ENCODE assay signal across 15 cellular contexts in genomic region chr2:199922856-199923255, GRCh38. TPM values are rescaled to one million over a fixed set of nuclear protein-coding genes. Genes with fewer than 3 reads are reported as not detected.
A peak's percentile ranks its signal among the peaks of the same experiment; 100 is the strongest.
DNase-seq lines count a peak whose midpoint lies in the region; ATAC-seq and TF ChIP-seq lines count a peak whose summit lies in the region.
"Had no signal": no experiment of that assay in that cellular context is flagged by ENCODE, and none has a peak within 500 bp of the region (broad histone marks: within the 10 kb centered on the region; RNA-seq: fewer than 3 reads in every experiment).

No MANE protein-coding gene starts in this region.

- H3K4me1 ChIP-seq in SJCRH30: no peaks in the 10 kb centered on the region

- peaks cover 29% of the 10 kb centered on the region for H3K4me1 Mint-ChIP-seq in central memory CD8-positive, alpha-beta T cell
- peaks cover 15% of the 10 kb centered on the region for H3K4me1 Mint-ChIP-seq in osteocyte (ENCODE audit: unreplicated experiment)

- no peak overlapping the region for H3K27ac ChIP-seq in SJCRH30

- CTCF ChIA-PET in HEK293T (lab: Yijun Ruan, JAX): no interaction called here

- POLR2A ChIA-PET in HEK293T (lab: Yijun Ruan, JAX): interaction anchor here (1.5 kb wide), 1 partner anchor 12 kb away, joined by 5 read pairs; the partner anchor contains the start of gene C2orf69

- H3K4me3 ChIP-seq in SJCRH30: no peak overlapping the region

- ATAC-seq in GM18861 (IDR thresholded peaks at IDR 0.05; ENCODE audit: unreplicated experiment): peak; percentile 74
- no peak for ATAC-seq in central memory CD8-positive, alpha-beta T cell (replicated peaks; ENCODE audit: extremely low read depth, poor library complexity, severe bottlenecking)

- no peaks in the 10 kb centered on the region for H3K27me3 ChIP-seq in SJCRH30

- no peak for TF ChIP-seq CTCF in osteocyte (IDR thresholded peaks at IDR 0.05)

- no peaks in the 10 kb centered on the region for H3K27me3 Mint-ChIP-seq in central memory CD8-positive, alpha-beta T cell
- H3K27me3 Mint-ChIP-seq in osteocyte (ENCODE audit: unreplicated experiment): no peaks in the 10 kb centered on the region
- H3K27me3 Mint-ChIP-seq: CD8-positive, alpha-beta memory T cell had no signal

- H3K9me3 ChIP-seq in SJCRH30 (replicated peaks): no peaks in the 10 kb centered on the region

- H3K27ac Mint-ChIP-seq in central memory CD8-positive, alpha-beta T cell (ENCODE audit: low read depth): peak overlapping the region; percentile 84
- peak overlapping the region; percentile 75 for H3K27ac Mint-ChIP-seq in osteocyte (ENCODE audit: unreplicated experiment)

- peaks cover 16% of the 10 kb centered on the region for H3K36me3 Mint-ChIP-seq in central memory CD8-positive, alpha-beta T cell (ENCODE audit: insufficient read depth)
- peaks cover 24% of the 10 kb centered on the region for H3K36me3 Mint-ChIP-seq in osteocyte (ENCODE audit: unreplicated experiment)

- H3K36me3 ChIP-seq in SJCRH30: peaks cover 61% of the 10 kb centered on the region

- H3K9me3 Mint-ChIP-seq in central memory CD8-positive, alpha-beta T cell: no peaks in the 10 kb centered on the region
- H3K9me3 Mint-ChIP-seq in osteocyte (ENCODE audit: unreplicated experiment): no peaks in the 10 kb centered on the region
- H3K9me3 Mint-ChIP-seq: CD8-positive, alpha-beta memory T cell had no signal

- no peak overlapping the region for H3K4me3 Mint-ChIP-seq in central memory CD8-positive, alpha-beta T cell
- no peak overlapping the region for H3K4me3 Mint-ChIP-seq in osteocyte (ENCODE audit: unreplicated experiment)
- H3K4me3 Mint-ChIP-seq: CD8-positive, alpha-beta memory T cell had no signal

- peak; percentile 50 for DNase-seq in MV-4-11 (lab: John Stamatoyannopoulos, UW)
- DNase-seq in central memory CD8-positive, alpha-beta T cell (ENCODE audit: low spot score in 2 of 2): no peak
- DNase-seq in osteocyte (ENCODE audit: extremely low spot score, unreplicated experiment): no peak
- no peak for DNase-seq in NCI-H2171 treated with DMSO at 0.1 percent for 48 hours (lab: John Stamatoyannopoulos, UW)
- no peak for DNase-seq in SJCRH30
- DNase-seq in HEK293T (ENCODE audit: extremely low spot score): no peak
- DNase-seq: activated CD4-positive, alpha-beta T cell treated with anti-CD3 and anti-CD28 coated beads for 4 hours; activated T-cell treated with anti-CD3 and anti-CD28 coated beads, Interleukin-2, amount 50 U/mL, for 48 hours; amniotic stem cell; CD8-positive, alpha-beta memory T cell; effector CD4-positive, alpha-beta T cell; IMR-90; NCI-H1694; NCI-H774 had no signal

TF ChIP-seq in HEK293T, 16 proteins besides CTCF, POLR2A, EP300 and RAD21:
- TF ChIP-seq BHLHE40 (IDR thresholded peaks at IDR 0.05; ENCODE audit: borderline replicate concordance) (no peak), ARNT (IDR thresholded peaks at IDR 0.05) (no peak), LEF1 (IDR thresholded peaks at IDR 0.05; ENCODE audit: borderline replicate concordance) (no peak)

RNA-seq across cellular contexts. Expression of gene C2orf69, which starts 11.8 kb away (rescaled TPM):
- total RNA-seq in osteocyte: 8.8 and 9.3 TPM in 2 replicates
- 19.4 and 20.7 TPM in 2 replicates for total RNA-seq in SJCRH30 (2014; rRNA removed; shearing (Covaris generic))

RNA-seq across cellular contexts. Expression of gene TYW5, which starts 32.4 kb away (rescaled TPM):
- 7.4 and 7.9 TPM in 2 replicates for total RNA-seq in osteocyte
- total RNA-seq in SJCRH30 (2014; rRNA removed; shearing (Covaris generic)): 9.8 and 11.8 TPM in 2 replicates

RNA-seq across cellular contexts. Expression of gene MAIP1, which starts 32.5 kb away (rescaled TPM):
- 12.0 and 13.8 TPM in 2 replicates for total RNA-seq in osteocyte
- total RNA-seq in SJCRH30 (2014; rRNA removed; shearing (Covaris generic)): 26.9 and 31.1 TPM in 2 replicates
